ENCODE assay signal across 7 cellular contexts in genomic region chr16:30876867-30877266, GRCh38.
DNase-seq lines count a peak whose midpoint lies in the region; ATAC-seq and TF ChIP-seq lines count a peak whose summit lies in the region.

No MANE protein-coding gene starts in this region.

- H3K4me1 ChIP-seq in HAP-1 (peaks cover 15% of the 10 kb centered on the region), RWPE2 (ENCODE audit: insufficient read depth, poor library complexity, severe bottlenecking) (peaks cover 5% of the 10 kb centered on the region)

- peak in 1 of 2 experiments; percentile 55 for DNase-seq in HAP-1 (ENCODE audit: low spot score in 2 of 2)
- DNase-seq in RWPE2 (ENCODE audit: low spot score) = no peak
- DNase-seq in fibroblast of pulmonary artery (ENCODE audit: low read depth) = no peak
- no peak for DNase-seq in AG08395 (ENCODE audit: low spot score)
- DNase-seq in SIG-M5 (lab: John Stamatoyannopoulos, UW) = no peak
- DNase-seq in OCI-M2 (lab: John Stamatoyannopoulos, UW; ENCODE audit: unreplicated experiment) = no peak

- peak overlapping the region; percentile 55 for H3K27ac ChIP-seq in RWPE2 (ENCODE audit: poor library complexity, severe bottlenecking)
- H3K27ac ChIP-seq in skin epidermis = peak overlapping the region in 20 of 21 experiments; percentile 17 to 98 (median 92)

- TF ChIP-seq CTCF in RWPE2 (IDR thresholded peaks at IDR 0.05; ENCODE audit: poor library complexity, severe bottlenecking) = no peak
- TF ChIP-seq CTCF in fibroblast of pulmonary artery (IDR thresholded peaks at IDR 0.05; ENCODE audit: low read length, missing control alignments) = no peak

- H3K4me3 ChIP-seq in HAP-1 = peak overlapping the region; percentile 78
- no peak overlapping the region for H3K4me3 ChIP-seq in RWPE2 (ENCODE audit: severe bottlenecking)
- H3K4me3 ChIP-seq in fibroblast of pulmonary artery (replicated peaks; ENCODE audit: low read depth, low read length) = peak overlapping the region; percentile 87
- H3K4me3 ChIP-seq in skin epidermis = peak overlapping the region in 4 of 7 experiments; percentile 70 to 91 (median 80)

- H3K9me3 ChIP-seq in HAP-1 (no peaks in the 10 kb centered on the region), RWPE2 (ENCODE audit: severe bottlenecking) (no peaks in the 10 kb centered on the region)

- in situ Hi-C loops in HAP-1 (cut with MboI; ENCODE audit: low sequenced_read_pairs) = no loop called here

- no peaks in the 10 kb centered on the region for H3K27me3 ChIP-seq in HAP-1 (ENCODE audit: low read depth)
- H3K27me3 ChIP-seq in RWPE2 (ENCODE audit: insufficient read depth, poor library complexity, severe bottlenecking) = no peaks in the 10 kb centered on the region

- H3K36me3 ChIP-seq in HAP-1 (replicated peaks) (peaks cover 16% of the 10 kb centered on the region), RWPE2 (ENCODE audit: low read depth) (peaks cover 13% of the 10 kb centered on the region)

- no peak for ATAC-seq in RWPE2 (ENCODE audit: low read depth)
